ENCODE assay signal across 15 cellular contexts in the genomic region with DNA sequence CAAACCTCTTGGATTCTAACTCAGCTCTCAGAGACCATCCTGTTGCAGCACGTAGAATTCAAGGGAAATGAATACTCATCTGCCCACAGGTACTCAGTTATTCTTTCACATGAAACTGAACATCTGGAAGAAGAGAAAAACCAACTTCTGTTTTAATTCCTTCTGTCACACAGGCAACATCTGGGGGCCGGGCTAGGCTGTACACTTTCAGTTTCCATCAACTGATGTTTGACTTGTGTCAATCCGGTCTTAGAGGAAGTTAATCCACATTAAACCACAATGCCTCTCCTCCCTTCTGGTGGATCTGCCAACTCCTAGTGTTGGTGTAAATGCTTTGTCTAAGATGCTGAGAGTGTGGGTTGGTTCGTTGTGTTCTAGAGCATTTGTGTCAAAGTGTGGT. TPM values are rescaled to one million over a fixed set of nuclear protein-coding genes. Genes with fewer than 3 reads are reported as not detected.
DNase-seq lines count a peak whose midpoint lies in the region; ATAC-seq and TF ChIP-seq lines count a peak whose summit lies in the region.
"Had no signal": no experiment of that assay in that cellular context is flagged by ENCODE, and none has a peak within 500 bp of the region (broad histone marks: within the 10 kb centered on the region; RNA-seq: fewer than 3 reads in every experiment).

No MANE protein-coding gene starts in this region.

- H3K9me3 ChIP-seq in gastrocnemius medialis (no peaks in the 10 kb centered on the region), prostate gland (no peaks in the 10 kb centered on the region)

- H3K27ac ChIP-seq in gastrocnemius medialis (no peak overlapping the region), prostate gland (no peak overlapping the region)
- H3K27ac ChIP-seq: esophagus muscularis mucosa had no signal

- intact Hi-C loops in gastrocnemius medialis (cut with DNase I; ENCODE audit: low total_unique reads) (no loop called here), cardiac septum (cut with DNase I) (no loop called here), prostate gland (cut with DNase I) (no loop called here)

- TF ChIP-seq POLR2A in gastrocnemius medialis (IDR thresholded peaks at IDR 0.05) (no peak), prostate gland (IDR thresholded peaks at IDR 0.05) (no peak)

- H3K36me3 ChIP-seq in gastrocnemius medialis: no peaks in the 10 kb centered on the region
- H3K36me3 ChIP-seq in prostate gland: no peaks in the 10 kb centered on the region
- H3K36me3 ChIP-seq: esophagus muscularis mucosa had no signal

- WGBS in prostate gland: 82% methylated on average over 4 of the region's 4 CpGs

- H3K4me3 ChIP-seq in GM12865 (ENCODE audit: low read depth, low read length) (no peak overlapping the region), gastrocnemius medialis (no peak overlapping the region), prostate gland (no peak overlapping the region)
- H3K4me3 ChIP-seq: esophagus muscularis mucosa had no signal

- H3K27me3 ChIP-seq in gastrocnemius medialis (peaks cover 0 to 5% (median 0%) of the 10 kb centered on the region in 3 donors), prostate gland (replicated peaks; ENCODE audit: insufficient read depth) (no peaks in the 10 kb centered on the region)

- ATAC-seq in GM19438 (IDR thresholded peaks at IDR 0.05; ENCODE audit: low read depth, unreplicated experiment) (peak; percentile 62), HG03196 (IDR thresholded peaks at IDR 0.05; ENCODE audit: unreplicated experiment) (peak; percentile 87), gastrocnemius medialis (no peak)

- TF ChIP-seq CTCF in GM12865 (IDR thresholded peaks at IDR 0.05; ENCODE audit: insufficient read depth, low read depth, low read length, missing control alignments): no peak
- TF ChIP-seq CTCF in gastrocnemius medialis (IDR thresholded peaks at IDR 0.05 in 4 of 5, conservative IDR thresholded peaks at IDR 0.05 in 1 of 5): no peak
- TF ChIP-seq CTCF in prostate gland (IDR thresholded peaks at IDR 0.05): no peak

- in situ Hi-C loops in gastrocnemius medialis (cut with MboI; ENCODE audit: low sequenced_read_pairs in 4 of 4): no loop called here

- H3K4me1 ChIP-seq in gastrocnemius medialis: peaks cover 0 to under 1% of the 10 kb centered on the region in 2 donors
- H3K4me1 ChIP-seq in prostate gland (replicated peaks): no peaks in the 10 kb centered on the region

- DNase-seq in GM12865 (ENCODE audit: low read depth) (peak; percentile 71), OCI-M1 (lab: John Stamatoyannopoulos, UW) (peak; percentile 45), gastrocnemius medialis (no peak), cardiac septum (ENCODE audit: low spot score) (no peak), prostate gland (ENCODE audit: low spot score) (no peak)
- DNase-seq in central memory CD4-positive, alpha-beta T cell: no peak
- DNase-seq: activated CD4-positive, alpha-beta T cell treated with anti-CD3 and anti-CD28 coated beads for 48 hours; activated gamma-delta T cell; NCI-H1694; NCI-H774 had no signal

RNA-seq across cellular contexts. Expression of a gene that starts 17.6 kb away (rescaled TPM):
- under 1 TPM; 0.24 to 0.36 (median 0.31) TPM for total RNA-seq in gastrocnemius medialis
- 0.16 TPM for total RNA-seq in cardiac septum
- 1 to 10 TPM in 1 of 2 donors, not detected in 1; 1.8 TPM for total RNA-seq in prostate gland
- total RNA-seq: B cell, esophagus muscularis mucosa, osteoblast had no signal

RNA-seq across cellular contexts. Expression of a gene that starts 56.2 kb away (rescaled TPM):
- total RNA-seq in gastrocnemius medialis (1 to 10 TPM in 3 of 4 donors, under 1 TPM in 1; 0.91 to 8.0 (median 2.5) TPM), cardiac septum (0.19 TPM), prostate gland (under 1 TPM; 0.64 to 0.74 TPM)
- total RNA-seq: B cell, osteoblast had no signal

Comparison
In these comparisons a context has a peak if more than half of its experiments do, and no peak if none do; other contexts are left out.
1. DNase-seq: peak in GM12865 (single experiment) and OCI-M1 (single experiment); none in gastrocnemius medialis (0 of 2), central memory CD4-positive, alpha-beta T cell (single experiment), cardiac septum (single experiment) and prostate gland (single experiment).
2. ATAC-seq: peak in GM19438 (single experiment) and HG03196 (single experiment); none in gastrocnemius medialis (0 of 2).